10 cellular contexts compared by ENCODE assay signal in genomic region chr7:100669106-100669505, GRCh38. TPM values are rescaled to one million over a fixed set of nuclear protein-coding genes. Genes with fewer than 3 reads are reported as not detected.
"Had no signal": no experiment of that assay in that cellular context is flagged by ENCODE, and none has a peak within 500 bp of the region (broad histone marks: within the 10 kb centered on the region; RNA-seq: fewer than 3 reads in every experiment).

No MANE protein-coding gene starts in this region.

RNA-seq across cellular contexts. Expression of gene ACTL6B, which starts 12.9 kb away (rescaled TPM):
- total RNA-seq: OCI-LY7, PC-3, PC-9, Peyer's patch, Right ventricle myocardium inferior, Right ventricle myocardium superior, RPMI7951, SJCRH30, SJSA1, SK-MEL-5 had no signal

RNA-seq across cellular contexts. Expression of gene TFR2, which starts 27.8 kb away (rescaled TPM):
- total RNA-seq: PC-3, SJCRH30, SJSA1 had no signal
